In the genomic region with DNA sequence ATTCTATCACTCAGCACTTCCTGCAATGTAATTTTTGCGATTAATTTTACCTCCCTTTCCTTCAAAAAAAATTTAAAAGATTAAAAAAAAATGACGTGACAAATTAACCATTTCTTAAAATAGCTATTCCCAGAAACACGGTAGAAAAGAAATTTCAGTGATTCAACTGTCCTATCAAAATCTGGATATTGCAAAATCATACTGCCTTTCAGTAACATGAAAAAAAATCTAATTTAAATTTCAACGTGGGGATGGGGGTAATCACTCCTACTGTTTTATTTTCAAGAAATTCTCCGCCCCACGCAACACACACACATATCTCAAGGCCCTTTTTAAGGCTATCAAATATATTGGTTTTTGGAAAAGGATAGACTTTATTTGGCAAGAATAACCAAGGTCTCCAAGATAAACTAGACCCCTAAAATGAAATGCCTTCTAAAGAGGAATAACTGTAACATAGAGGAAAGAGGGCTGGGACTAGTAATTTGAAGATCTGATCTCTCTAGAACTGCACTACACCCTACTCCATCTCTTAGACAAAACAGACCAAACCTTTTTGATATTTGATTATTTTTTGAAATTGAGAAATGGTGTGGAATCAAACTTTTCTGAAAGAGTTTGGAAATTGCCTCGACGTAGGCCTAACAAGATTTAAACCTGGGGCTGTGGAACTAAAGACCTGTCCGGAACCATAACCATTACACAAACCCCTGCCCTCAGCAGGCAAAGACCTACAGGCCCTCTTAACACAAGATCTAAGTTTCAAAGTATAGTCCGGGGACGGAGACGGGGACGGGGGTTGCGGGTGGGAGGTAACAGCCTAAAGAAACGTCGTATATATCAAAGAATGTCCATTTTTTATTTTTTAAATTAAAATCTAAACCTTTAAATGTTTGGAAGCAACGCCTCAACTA, we compare ENCODE assay signal across 8 cellular contexts. TPM values are rescaled to one million over a fixed set of nuclear protein-coding genes. Genes with fewer than 3 reads are reported as not detected.
DNase-seq lines count a peak whose midpoint lies in the region; ATAC-seq, FAIRE-seq and TF ChIP-seq lines count a peak whose summit lies in the region.

No MANE protein-coding gene starts in this region.

- H3K9me3 ChIP-seq in adrenal gland (replicated peaks in 1 of 3) (no peaks in the 10 kb centered on the region), iPS-18a (ENCODE audit: control insufficient read depth, low read depth, low read length) (no peaks in the 10 kb centered on the region), small intestine (ENCODE audit: control insufficient read depth, low read depth) (no peaks in the 10 kb centered on the region)

- DNase-seq in CD1c-positive myeloid dendritic cell (ENCODE audit: extremely low spot score) (peak; percentile 1), HL-60 (ENCODE audit: low read depth in 1 of 2, low spot score in 1 of 2) (peak in 1 of 2 experiments; percentile 12), adrenal gland (peak in 3 of 7 donors; percentile 26 to 32 (median 29)), small intestine (peak; percentile 24), dedifferentiated amniotic fluid mesenchymal stem cell (ENCODE audit: extremely low spot score) (no peak)
- DNase-seq in stimulated activated CD4-positive, alpha-beta T cell treated with anti-CD3 and anti-CD28 coated beads, Interleukin-4, amount 100 ng/mL, for 1 hour = no peak

- no peak for ATAC-seq in GM21526 (IDR thresholded peaks at IDR 0.05; ENCODE audit: low FRiP score, unreplicated experiment)

- TF ChIP-seq POLR2A in adrenal gland (IDR thresholded peaks at IDR 0.05) = peak in 1 of 2 donors; percentile 38

- H3K9ac ChIP-seq in iPS-18a (ENCODE audit: low read length) = peak overlapping the region; percentile 41

- intact Hi-C loops in adrenal gland (cut with DNase I) = no loop called here

- peaks cover 14 to 39% of the 10 kb centered on the region in 2 donors for H3K4me1 ChIP-seq in adrenal gland (replicated peaks in 1 of 2)
- H3K4me1 ChIP-seq in iPS-18a (ENCODE audit: control insufficient read depth, low read depth, low read length) = peaks cover 10% of the 10 kb centered on the region
- peaks cover 0 to 3% of the 10 kb centered on the region in 2 donors for H3K4me1 ChIP-seq in small intestine (ENCODE audit: control insufficient read depth in 2 of 2, insufficient read depth in 1 of 2, low read depth in 1 of 2, low read length in 1 of 2)

- no peaks in the 10 kb centered on the region for H3K36me3 ChIP-seq in adrenal gland (replicated peaks in 1 of 2)
- H3K36me3 ChIP-seq in iPS-18a (ENCODE audit: control insufficient read depth, low read depth, low read length) = peaks cover 3% of the 10 kb centered on the region
- H3K36me3 ChIP-seq in small intestine (ENCODE audit: control insufficient read depth in 2 of 2, insufficient read depth in 2 of 2, low read length in 2 of 2) = no peaks in the 10 kb centered on the region

- H3K4me3 ChIP-seq in HL-60 (replicated peaks; ENCODE audit: insufficient read depth, low read length) = peak overlapping the region; percentile 89
- peak overlapping the region in 3 of 4 donors; percentile 77 to 100 (median 87) for H3K4me3 ChIP-seq in adrenal gland
- peak overlapping the region; percentile 82 for H3K4me3 ChIP-seq in iPS-18a (ENCODE audit: low read length)
- peak overlapping the region; percentile 92 to 97 for H3K4me3 ChIP-seq in small intestine (ENCODE audit: low read depth in 1 of 2, low read length in 2 of 2)

- no peak for FAIRE-seq in small intestine (lab: Jason Lieb, UNC)

- H3K27me3 ChIP-seq in HL-60 (ENCODE audit: insufficient read depth, poor library complexity, severe bottlenecking) = no peaks in the 10 kb centered on the region
- H3K27me3 ChIP-seq in adrenal gland = no peaks in the 10 kb centered on the region
- H3K27me3 ChIP-seq in iPS-18a (ENCODE audit: control insufficient read depth, insufficient read depth, low read length) = no peaks in the 10 kb centered on the region
- no peaks in the 10 kb centered on the region for H3K27me3 ChIP-seq in small intestine (ENCODE audit: control insufficient read depth in 2 of 2, insufficient read depth in 2 of 2, low read length in 2 of 2)

- 3 to 4% (median 4%) methylated on average over 17 of the region's 17 CpGs for WGBS in adrenal gland, 4 donors
- WGBS in small intestine, 3 donors = 11 to 13% (median 12%) methylated on average over 17 of the region's 17 CpGs

- TF ChIP-seq CTCF in HL-60 (IDR thresholded peaks at IDR 0.05; ENCODE audit: insufficient read depth, low read length) = no peak
- no peak for TF ChIP-seq CTCF in adrenal gland (IDR thresholded peaks at IDR 0.05)

- H3K27ac ChIP-seq in HL-60 (replicated peaks) = peak overlapping the region; percentile 83
- H3K27ac ChIP-seq in adrenal gland = peak overlapping the region; percentile 90 to 99 (median 96)
- H3K27ac ChIP-seq in iPS-18a (ENCODE audit: low read length) = peak overlapping the region; percentile 35
- H3K27ac ChIP-seq in small intestine (ENCODE audit: low read depth in 1 of 2, low read length in 1 of 2) = peak overlapping the region; percentile 83 to 95

RNA-seq across cellular contexts. Expression of a gene that starts 0.9 kb away (rescaled TPM):
- total RNA-seq in adrenal gland = 10 to 100 TPM; 28.8 to 68.8 (median 51.9) TPM
- 10 to 100 TPM; 19.2 to 34.6 (median 21.4) TPM for polyA plus RNA-seq in adrenal gland
- polyA plus RNA-seq in small intestine = 10 to 100 TPM; 14.3 to 15.9 (median 14.9) TPM

RNA-seq across cellular contexts. Expression of a gene that starts 11.5 kb away (rescaled TPM):
- total RNA-seq in adrenal gland = not detected
- polyA plus RNA-seq in adrenal gland = not detected
- polyA plus RNA-seq in small intestine = not detected

RNA-seq across cellular contexts. Expression of a gene that starts 50.7 kb away (rescaled TPM):
- total RNA-seq in adrenal gland = 10 to 100 TPM; 12.6 to 46.6 (median 31.9) TPM
- 10 to 100 TPM; 28.9 to 50.4 (median 41.3) TPM for polyA plus RNA-seq in adrenal gland
- polyA plus RNA-seq in small intestine = 10 to 100 TPM; 12.7 to 20.4 (median 18.4) TPM

Comparison
In these comparisons a context has a peak if more than half of its experiments do, and no peak if none do; other contexts are left out.
1. DNase-seq: peak in CD1c-positive myeloid dendritic cell (single experiment) and small intestine (single experiment); none in dedifferentiated amniotic fluid mesenchymal stem cell (single experiment) and stimulated activated CD4-positive, alpha-beta T cell treated with anti-CD3 and anti-CD28 coated beads, Interleukin-4, amount 100 ng/mL, for 1 hour (single experiment).
2. H3K27ac ChIP-seq: peak in every context shown above with its lines; median percentile 96 in adrenal gland; 89 in small intestine; 83 in HL-60; 35 in iPS-18a.
3. Peak in every context shown above with its lines, with median percentiles within 50 percentile points of each other: H3K4me3 ChIP-seq.